8 cellular contexts compared by ENCODE assay signal in genomic region chr13:51583469-51583874, GRCh38. TPM values are rescaled to one million over a fixed set of nuclear protein-coding genes. Genes with fewer than 3 reads are reported as not detected.
DNase-seq lines count a peak whose midpoint lies in the region; ATAC-seq and TF ChIP-seq lines count a peak whose summit lies in the region.

No MANE protein-coding gene starts in this region.

- ATAC-seq in left colon, result no peak
- no peak for ATAC-seq in HG02610 (IDR thresholded peaks at IDR 0.05; ENCODE audit: unreplicated experiment)

- peaks cover 28 to 30% (median 29%) of the 10 kb centered on the region in 3 donors for H3K4me1 Mint-ChIP-seq in CD8-positive, alpha-beta memory T cell

- TF ChIP-seq EP300 in ovary (IDR thresholded peaks at IDR 0.05), result no peak

- no peaks in the 10 kb centered on the region for H3K9me3 ChIP-seq in CD8-positive, alpha-beta memory T cell (ENCODE audit: low read length)
- H3K9me3 ChIP-seq in Peyer's patch (no peaks in the 10 kb centered on the region), ovary (no peaks in the 10 kb centered on the region)

- H3K4me1 ChIP-seq in CD8-positive, alpha-beta memory T cell (ENCODE audit: insufficient read depth, low read length), result peaks cover 25% of the 10 kb centered on the region
- H3K4me1 ChIP-seq in Peyer's patch, result peaks cover 0 to 9% (median 4%) of the 10 kb centered on the region in 4 donors
- peaks cover 11% of the 10 kb centered on the region for H3K4me1 ChIP-seq in ovary (ENCODE audit: insufficient read depth)

- H3K27me3 Mint-ChIP-seq in CD8-positive, alpha-beta memory T cell, result no peaks in the 10 kb centered on the region

- 25 to 28% (median 25%) methylated on average over 7 to 9 of the region's 9 CpGs for WGBS in ovary, 3 donors

- intact Hi-C loops in ovary (cut with DNase I) (loop anchor here (10.0 kb wide), 5 partner anchors 129 to 1459 kb away; partner anchors contain the start of genes DHRS12 (in 3 of the 4) and INTS6 (in 1 of the 4)), left colon (cut with DNase I, micrococcal nuclease) (loop anchor here in 1 of 2 donors (10.0 kb wide), 1 partner anchor 221 kb away; the partner anchor contains the start of gene DHRS12), posterior cingulate gyrus (cut with DNase I) (loop anchor here (5.0 kb wide), 1 partner anchor 41 kb away; no protein-coding TSS in a partner anchor)

- H3K27ac ChIP-seq in CD8-positive, alpha-beta memory T cell (ENCODE audit: low read depth, low read length), result peak overlapping the region; percentile 84
- H3K27ac ChIP-seq in Peyer's patch (peak overlapping the region; percentile 74 to 93 (median 90)), ovary (peak overlapping the region; percentile 80 to 89)

- peak overlapping the region; percentile 95 to 100 (median 99) for H3K27ac Mint-ChIP-seq in CD8-positive, alpha-beta memory T cell

- no peaks in the 10 kb centered on the region for H3K27me3 ChIP-seq in CD8-positive, alpha-beta memory T cell (ENCODE audit: insufficient read depth, low read length, poor library complexity, severe bottlenecking)
- H3K27me3 ChIP-seq in Peyer's patch, result no peaks in the 10 kb centered on the region
- H3K27me3 ChIP-seq in ovary, result no peaks in the 10 kb centered on the region

- POLR2A ChIA-PET in CD8-positive, alpha-beta memory T cell (lab: Charles Lee), result interaction anchor here (0.5 to 3.8 kb wide), 2 partner anchors 130 to 1584 kb away, joined by 5 to 43 read pairs; partner anchors contain the start of gene INTS6

- CTCF ChIA-PET in CD8-positive, alpha-beta memory T cell (lab: Charles Lee), result interaction anchor here (1.1 kb wide), 1 partner anchor 130 kb away, joined by 4 read pairs; the partner anchor contains the start of gene INTS6

- H3K36me3 Mint-ChIP-seq in CD8-positive, alpha-beta memory T cell, result peaks cover 0 to 7% (median 0%) of the 10 kb centered on the region in 3 donors

- H3K36me3 ChIP-seq in CD8-positive, alpha-beta memory T cell (ENCODE audit: insufficient read depth, low read length), result no peaks in the 10 kb centered on the region
- H3K36me3 ChIP-seq in Peyer's patch (no peaks in the 10 kb centered on the region), ovary (no peaks in the 10 kb centered on the region)

- no peak for DNase-seq in CD8-positive, alpha-beta memory T cell
- no peak for DNase-seq in Peyer's patch
- no peak for DNase-seq in epithelial cell of esophagus (ENCODE audit: low read depth)
- DNase-seq in ovary, result peak in 2 of 5 donors; percentile 17 to 27
- DNase-seq in stimulated activated naive CD4-positive, alpha-beta T cell (lab: John Stamatoyannopoulos, UW), result no peak
- no peak for DNase-seq in left colon
- no peak for DNase-seq in posterior cingulate gyrus

- peak overlapping the region; percentile 94 for H3K4me3 ChIP-seq in CD8-positive, alpha-beta memory T cell (ENCODE audit: low read length)
- H3K4me3 ChIP-seq in Peyer's patch (peak overlapping the region; percentile 78 to 97 (median 86)), epithelial cell of esophagus (ENCODE audit: low read length) (peak overlapping the region; percentile 45), ovary (peak overlapping the region; percentile 44)

- H3K9me3 Mint-ChIP-seq in CD8-positive, alpha-beta memory T cell, result no peaks in the 10 kb centered on the region

- TF ChIP-seq POLR2A in Peyer's patch (IDR thresholded peaks at IDR 0.05) (no peak), ovary (IDR thresholded peaks at IDR 0.05) (no peak)

- peak overlapping the region; percentile 98 to 100 (median 99) for H3K4me3 Mint-ChIP-seq in CD8-positive, alpha-beta memory T cell

- TF ChIP-seq CTCF in Peyer's patch (IDR thresholded peaks at IDR 0.05) (no peak), epithelial cell of esophagus (IDR thresholded peaks at IDR 0.05; ENCODE audit: insufficient read depth, low read depth, low read length, missing control alignments) (no peak), ovary (IDR thresholded peaks at IDR 0.05) (no peak)

RNA-seq across cellular contexts. Expression of gene WDFY2, which starts 0.8 kb away (rescaled TPM):
- 1 to 10 TPM; 6.1 to 7.1 TPM for total RNA-seq in CD8-positive, alpha-beta memory T cell
- 3.9 TPM for polyA plus RNA-seq in CD8-positive, alpha-beta memory T cell
- total RNA-seq in Peyer's patch (10 to 100 TPM in 2 of 4 donors, 1 to 10 TPM in 2; 6.0 to 11.3 (median 9.7) TPM), ovary (10 to 100 TPM in 6 of 7 donors, 1 to 10 TPM in 1; 9.9 to 17.9 (median 14.9) TPM), left colon (1 to 10 TPM; 4.2 to 4.7 TPM)
- 10 to 100 TPM in 1 of 2 donors, 1 to 10 TPM in 1; 5.4 to 11.6 TPM for polyA plus RNA-seq in ovary

Comparison
In these comparisons a context has a peak if more than half of its experiments do, and no peak if none do; other contexts are left out.
1. H3K4me3 ChIP-seq: peak in every context shown above with its lines; median percentile 94 in CD8-positive, alpha-beta memory T cell; 86 in Peyer's patch; 45 in epithelial cell of esophagus; 44 in ovary.